Comparison of ENCODE assay signal across 1 cellular context in genomic region chr19:57903298-57904174, GRCh38.
TF ChIP-seq lines count a peak whose summit lies in the region.

No MANE protein-coding gene starts in this region.

TF ChIP-seq in endothelial cell of umbilical vein, 7 proteins besides CTCF, POLR2A, EP300 and RAD21 (continued from another document):
- no peak for TF ChIP-seq MAX (IDR thresholded peaks at IDR 0.05; ENCODE audit: insufficient read depth, insufficient read length)
- TF ChIP-seq FOS (IDR thresholded peaks at IDR 0.05; ENCODE audit: borderline replicate concordance, insufficient read depth, low read length): no peak
- TF ChIP-seq EZH2 (IDR thresholded peaks at IDR 0.05; ENCODE audit: borderline replicate concordance, low read depth, low read length, severe bottlenecking): no peak
- TF ChIP-seq POLR2AphosphoS5 (IDR thresholded peaks at IDR 0.05; ENCODE audit: insufficient read depth, low read depth, low read length): no peak
- TF ChIP-seq GATA2 (IDR thresholded peaks at IDR 0.05; ENCODE audit: insufficient read depth, insufficient read length, low read depth, low read length): no peak
